In the genomic region with DNA sequence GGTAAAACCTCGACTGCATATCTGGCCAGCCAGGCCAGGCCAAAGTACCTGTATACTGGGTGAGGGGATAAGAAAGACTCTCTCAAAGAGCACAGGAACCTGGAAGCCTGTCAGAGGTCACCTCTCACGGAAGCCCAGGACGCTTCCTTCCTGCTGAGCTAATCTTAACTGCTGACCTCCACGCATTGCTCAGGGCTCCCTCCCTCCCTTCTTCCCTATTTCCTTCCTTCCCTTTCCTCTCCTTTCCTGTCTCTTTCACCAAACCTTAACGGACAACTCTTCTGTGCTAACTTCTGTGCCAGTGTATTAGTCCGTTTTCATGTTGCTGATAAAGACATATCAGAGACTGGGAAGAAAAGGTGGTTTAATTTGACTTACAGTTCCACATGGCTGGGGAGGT, we compare ENCODE assay signal across 6 cellular contexts. TPM values are rescaled to one million over a fixed set of nuclear protein-coding genes. Genes with fewer than 3 reads are reported as not detected.
DNase-seq lines count a peak whose midpoint lies in the region; ATAC-seq and TF ChIP-seq lines count a peak whose summit lies in the region.
"Had no signal": no experiment of that assay in that cellular context is flagged by ENCODE, and none has a peak within 500 bp of the region (broad histone marks: within the 10 kb centered on the region; RNA-seq: fewer than 3 reads in every experiment).

No MANE protein-coding gene starts in this region.

- H4K20me1 ChIP-seq in GM23248 (ENCODE audit: insufficient read depth), result no peaks in the 10 kb centered on the region

- H3K9ac ChIP-seq in GM23248, result no peak overlapping the region
- H3K9ac ChIP-seq: SK-N-SH had no signal

- H3K9me3 Mint-ChIP-seq in activated T-helper 17 cell treated with anti-CD3 and anti-CD28 coated beads, Interleukin-2, amount 50 U/mL, for 72 hours, result peaks cover 4% of the 10 kb centered on the region

- H3K4me3 ChIP-seq in GM23248, result no peak overlapping the region

- H3K4me1 Mint-ChIP-seq in activated T-helper 17 cell treated with anti-CD3 and anti-CD28 coated beads, Interleukin-2, amount 50 U/mL, for 72 hours, result peaks cover 56% of the 10 kb centered on the region

- 0 out of 2 replicates have a peak, but pooled peaks cover 3% of the 10 kb centered on the region for H3K4me1 ChIP-seq in GM23248 (ENCODE audit: insufficient read depth)

- in situ Hi-C loops in GM23248 (cut with MboI), result no loop called here

- H3K9me2 ChIP-seq in GM23248 (ENCODE audit: insufficient read depth), result no peaks in the 10 kb centered on the region
- H3K9me2 ChIP-seq: SK-N-SH had no signal

- ATAC-seq in activated T-helper 17 cell treated with anti-CD3 and anti-CD28 coated beads, Interleukin-2, amount 50 U/mL, for 72 hours (replicated peaks), result no peak

- WGBS in GM23248 (ENCODE audit: low coverage in 1 of 2, low lambda C conversion rate in 2 of 2, missing lambda C conversion rate in 2 of 2), 2 experiments, result 57 to 68% methylated on average over 6 of the region's 6 CpGs

- no peaks in the 10 kb centered on the region for H3K36me3 Mint-ChIP-seq in activated T-helper 17 cell treated with anti-CD3 and anti-CD28 coated beads, Interleukin-2, amount 50 U/mL, for 72 hours (ENCODE audit: low read depth)

- H3K9me3 ChIP-seq in GM23248 (ENCODE audit: low read depth), result no peaks in the 10 kb centered on the region
- H3K9me3 ChIP-seq: SK-N-SH had no signal

- peak overlapping the region; percentile 78 for H3K4me3 Mint-ChIP-seq in activated T-helper 17 cell treated with anti-CD3 and anti-CD28 coated beads, Interleukin-2, amount 50 U/mL, for 72 hours

- peak; percentile 20 for TF ChIP-seq POLR2A in GM15510 (IDR thresholded peaks at IDR 0.05; ENCODE audit: borderline replicate concordance, extremely low read depth, insufficient read length)

- H2AFZ ChIP-seq in GM23248, result no peak overlapping the region

- H3K27ac Mint-ChIP-seq in activated T-helper 17 cell treated with anti-CD3 and anti-CD28 coated beads, Interleukin-2, amount 50 U/mL, for 72 hours, result peak overlapping the region; percentile 81

- no peaks in the 10 kb centered on the region for H3K27me3 Mint-ChIP-seq in activated T-helper 17 cell treated with anti-CD3 and anti-CD28 coated beads, Interleukin-2, amount 50 U/mL, for 72 hours

- no peaks in the 10 kb centered on the region for H3K79me2 ChIP-seq in GM23248 (ENCODE audit: insufficient read depth)

- peaks cover 2% of the 10 kb centered on the region; the same call in 1 of the 2 replicates for H3F3A ChIP-seq in GM23248 (ENCODE audit: insufficient read depth)

- H3K36me3 ChIP-seq in GM23248 (ENCODE audit: low read depth), result no peaks in the 10 kb centered on the region

- H3K27ac ChIP-seq in GM23248, result no peak overlapping the region

- H3K27me3 ChIP-seq in GM23248 (replicated peaks; ENCODE audit: insufficient read depth), result no peaks in the 10 kb centered on the region

- no peak for DNase-seq in central memory CD4-positive, alpha-beta T cell
- no peak for DNase-seq in GM23248
- DNase-seq: DMS53, SK-N-SH had no signal

- H3K4me2 ChIP-seq in GM23248 (ENCODE audit: unreplicated experiment), result no peak overlapping the region
- H3K4me2 ChIP-seq: SK-N-SH had no signal

RNA-seq across cellular contexts. Expression of gene RNASE10, which starts 14.8 kb away (rescaled TPM):
- total RNA-seq in activated T-helper 17 cell treated with anti-CD3 and anti-CD28 coated beads, Interleukin-2, amount 50 U/mL, for 72 hours, result under 1 TPM in 1 of 2 donors, not detected in 1; 0.45 TPM
- total RNA-seq in GM23248 (2014; rRNA removed; shearing (Covaris generic)), result not detected in 2 replicates
- not detected in 2 replicates for polyA plus RNA-seq in GM23248 (2016; fragmentation: Nextera tagmentation; extraction: Ambion mirVana)
- polyA plus RNA-seq: SK-N-SH had no signal

RNA-seq across cellular contexts. Expression of gene PNP, which starts 21.4 kb away (rescaled TPM):
- 100 to 1,000 TPM; 135 to 231 TPM for total RNA-seq in activated T-helper 17 cell treated with anti-CD3 and anti-CD28 coated beads, Interleukin-2, amount 50 U/mL, for 72 hours
- 23.6 and 39.6 TPM in 2 replicates for total RNA-seq in GM23248 (2014; rRNA removed; shearing (Covaris generic))
- 20.8 and 24.6 TPM in 2 replicates for polyA plus RNA-seq in GM23248 (2016; fragmentation: Nextera tagmentation; extraction: Ambion mirVana)

RNA-seq across cellular contexts. Expression of gene PIP4P1, which starts 29.3 kb away (rescaled TPM):
- total RNA-seq in activated T-helper 17 cell treated with anti-CD3 and anti-CD28 coated beads, Interleukin-2, amount 50 U/mL, for 72 hours, result 10 to 100 TPM; 23.1 to 27.4 TPM
- 18.6 and 244 TPM in 2 replicates for total RNA-seq in GM23248 (2014; rRNA removed; shearing (Covaris generic))
- polyA plus RNA-seq in GM23248 (2016; fragmentation: Nextera tagmentation; extraction: Ambion mirVana), result 21.6 and 22.1 TPM in 2 replicates

RNA-seq across cellular contexts. Expression of gene APEX1, which starts 35.5 kb away (rescaled TPM):
- total RNA-seq in activated T-helper 17 cell treated with anti-CD3 and anti-CD28 coated beads, Interleukin-2, amount 50 U/mL, for 72 hours, result 100 to 1,000 TPM; 151 to 224 TPM
- total RNA-seq in GM23248 (2014; rRNA removed; shearing (Covaris generic)), result 60.6 and 89.8 TPM in 2 replicates
- polyA plus RNA-seq in GM23248 (2016; fragmentation: Nextera tagmentation; extraction: Ambion mirVana), result 124 and 129 TPM in 2 replicates

RNA-seq across cellular contexts. Expression of gene OSGEP, which starts 36.0 kb away (rescaled TPM):
- 10 to 100 TPM; 40.5 to 42.3 TPM for total RNA-seq in activated T-helper 17 cell treated with anti-CD3 and anti-CD28 coated beads, Interleukin-2, amount 50 U/mL, for 72 hours
- 29.0 and 37.8 TPM in 2 replicates for total RNA-seq in GM23248 (2014; rRNA removed; shearing (Covaris generic))
- polyA plus RNA-seq in GM23248 (2016; fragmentation: Nextera tagmentation; extraction: Ambion mirVana), result 24.1 and 24.2 TPM in 2 replicates
